Comparison of ENCODE assay signal across 10 cellular contexts in the genomic region with DNA sequence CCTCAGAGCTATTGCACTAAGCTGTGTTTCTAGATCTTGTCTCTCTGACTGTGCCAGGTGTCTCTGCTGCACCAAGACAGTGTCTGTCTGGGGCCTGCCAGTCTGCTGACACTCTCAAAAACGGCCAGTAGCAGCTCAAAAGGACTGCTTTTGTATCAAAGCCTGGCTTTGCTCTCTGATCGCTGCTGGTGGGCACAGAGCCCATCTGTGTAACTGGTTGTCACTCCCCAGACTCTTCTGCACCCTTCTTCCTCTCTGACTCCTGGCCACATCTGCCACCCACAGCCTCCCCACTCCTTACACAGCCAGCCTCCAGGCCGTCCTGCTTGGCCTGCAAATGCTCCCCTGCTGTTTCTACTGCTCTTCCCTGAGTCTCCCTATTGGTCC. TPM values are rescaled to one million over a fixed set of nuclear protein-coding genes. Genes with fewer than 3 reads are reported as not detected.
DNase-seq lines count a peak whose midpoint lies in the region; ATAC-seq, FAIRE-seq and TF ChIP-seq lines count a peak whose summit lies in the region.
"Had no signal": no experiment of that assay in that cellular context is flagged by ENCODE, and none has a peak within 500 bp of the region (broad histone marks: within the 10 kb centered on the region; RNA-seq: fewer than 3 reads in every experiment).

No MANE protein-coding gene starts in this region.

- peaks cover 39% of the 10 kb centered on the region for H3K36me3 Mint-ChIP-seq in activated CD4-positive, alpha-beta T cell treated with anti-CD3 and anti-CD28 coated beads, Interleukin-2, amount 10 ng/mL, durations not matched to agents 24 days and 14 days (ENCODE audit: low read depth)
- peaks cover 5% of the 10 kb centered on the region for H3K36me3 Mint-ChIP-seq in activated naive CD8-positive, alpha-beta T cell

- H3K27me3 Mint-ChIP-seq in activated CD4-positive, alpha-beta T cell treated with anti-CD3 and anti-CD28 coated beads, Interleukin-2, amount 10 ng/mL, durations not matched to agents 24 days and 14 days: no peaks in the 10 kb centered on the region
- no peaks in the 10 kb centered on the region for H3K27me3 Mint-ChIP-seq in activated naive CD8-positive, alpha-beta T cell

- no peaks in the 10 kb centered on the region for H3F3A ChIP-seq in MM.1S (ENCODE audit: insufficient read depth, low read length)

- TF ChIP-seq CTCF in keratinocyte (optimal IDR thresholded peaks at IDR 0.05 in 1 of 3, IDR thresholded peaks at IDR 0.05 in 1 of 3, conservative IDR thresholded peaks at IDR 0.05 in 1 of 3; ENCODE audit: extremely low read depth in 1 of 3, insufficient read depth in 2 of 3, low read length in 3 of 3) (no peak), MM.1S (IDR thresholded peaks at IDR 0.05; ENCODE audit: low read length) (no peak)

- intact Hi-C loops in activated CD4-positive, alpha-beta T cell treated with anti-CD3 and anti-CD28 coated beads, Interleukin-2, amount 10 ng/mL, durations not matched to agents 24 days and 14 days (cut with micrococcal nuclease): no loop called here

- peaks cover 74% of the 10 kb centered on the region for H3K79me2 ChIP-seq in keratinocyte (ENCODE audit: control insufficient read depth, insufficient read depth, low read length)
- peaks cover 88% of the 10 kb centered on the region for H3K79me2 ChIP-seq in MM.1S (ENCODE audit: low read length)

- H3K9me3 Mint-ChIP-seq in activated CD4-positive, alpha-beta T cell treated with anti-CD3 and anti-CD28 coated beads, Interleukin-2, amount 10 ng/mL, durations not matched to agents 24 days and 14 days: no peaks in the 10 kb centered on the region
- H3K9me3 Mint-ChIP-seq in activated naive CD8-positive, alpha-beta T cell (ENCODE audit: low read depth): no peaks in the 10 kb centered on the region

- no peak for DNase-seq in activated CD4-positive, alpha-beta T cell treated with anti-CD3 and anti-CD28 coated beads, Interleukin-2, amount 10 ng/mL, durations not matched to agents 24 days and 14 days
- DNase-seq in activated CD4-positive, alpha-beta T cell treated with anti-CD3 and anti-CD28 coated beads, Interleukin-2, amount 50 U/mL, for 4 hours: no peak
- no peak for DNase-seq in keratinocyte (ENCODE audit: low read depth, low spot score)
- no peak for DNase-seq in MM.1S
- no peak for DNase-seq in G401 (ENCODE audit: low spot score)
- DNase-seq: transverse colon had no signal

- no peak overlapping the region for H3K4me3 ChIP-seq in keratinocyte (ENCODE audit: control insufficient read depth in 2 of 3, extremely low read depth in 1 of 3, insufficient read depth in 2 of 3, low read depth in 1 of 3, low read length in 3 of 3)
- H3K4me3 ChIP-seq in stomach smooth muscle (ENCODE audit: low read length in 2 of 2): no peak overlapping the region
- H3K4me3 ChIP-seq in MM.1S (ENCODE audit: low read length): no peak overlapping the region
- H3K4me3 ChIP-seq: transverse colon had no signal

- H3K9ac ChIP-seq in keratinocyte (ENCODE audit: control insufficient read depth, extremely low read depth, insufficient read depth, low read length) (peak overlapping the region; percentile 45), stomach smooth muscle (ENCODE audit: low read length in 2 of 2) (peak overlapping the region in 1 of 2 donors; percentile 36), MM.1S (ENCODE audit: low read length) (no peak overlapping the region)

- H2AFZ ChIP-seq in keratinocyte (ENCODE audit: control insufficient read depth, low read length) (no peak overlapping the region), MM.1S (ENCODE audit: low read length) (no peak overlapping the region)

- no peak for FAIRE-seq in keratinocyte (lab: Jason Lieb, UNC)
- FAIRE-seq: GM19239 had no signal

- H3K9me3 ChIP-seq in keratinocyte (ENCODE audit: control insufficient read depth, low read depth, low read length) (no peaks in the 10 kb centered on the region), stomach smooth muscle (ENCODE audit: control insufficient read depth in 2 of 2, low read length in 2 of 2) (no peaks in the 10 kb centered on the region), MM.1S (replicated peaks; ENCODE audit: insufficient read depth, low read length) (no peaks in the 10 kb centered on the region)
- H3K9me3 ChIP-seq: transverse colon had no signal

- peaks cover 31% of the 10 kb centered on the region for H3K4me1 Mint-ChIP-seq in activated CD4-positive, alpha-beta T cell treated with anti-CD3 and anti-CD28 coated beads, Interleukin-2, amount 10 ng/mL, durations not matched to agents 24 days and 14 days
- H3K4me1 Mint-ChIP-seq in activated naive CD8-positive, alpha-beta T cell (ENCODE audit: low read depth): peaks cover 64% of the 10 kb centered on the region

- ATAC-seq in GM19397 (IDR thresholded peaks at IDR 0.05; ENCODE audit: unreplicated experiment): no peak

- H4K20me1 ChIP-seq in keratinocyte (ENCODE audit: control insufficient read depth, extremely low read depth, insufficient read depth, low read length) (peaks cover 3% of the 10 kb centered on the region), MM.1S (ENCODE audit: insufficient read depth, low read length) (peaks cover 20% of the 10 kb centered on the region)

- H3K4me1 ChIP-seq in keratinocyte (ENCODE audit: control insufficient read depth, extremely low read depth, insufficient read depth, low read length): peaks cover 50% of the 10 kb centered on the region
- H3K4me1 ChIP-seq in stomach smooth muscle (ENCODE audit: control insufficient read depth, insufficient read depth, low read length): peaks cover 44% of the 10 kb centered on the region
- no peaks in the 10 kb centered on the region for H3K4me1 ChIP-seq in MM.1S (ENCODE audit: low read length)

- H3K27ac ChIP-seq in keratinocyte (ENCODE audit: control insufficient read depth, insufficient read depth, low read length) (peak overlapping the region; percentile 96), stomach smooth muscle (ENCODE audit: low read length) (peak overlapping the region; percentile 76), MM.1S (ENCODE audit: low read length) (no peak overlapping the region)

- H3K27me3 ChIP-seq in keratinocyte (ENCODE audit: control insufficient read depth, extremely low read depth, insufficient read depth, low read length) (no peaks in the 10 kb centered on the region), stomach smooth muscle (ENCODE audit: control insufficient read depth in 1 of 2, insufficient read depth in 2 of 2, low read length in 2 of 2) (no peaks in the 10 kb centered on the region), MM.1S (replicated peaks; ENCODE audit: insufficient read depth, low read length) (no peaks in the 10 kb centered on the region)
- H3K27me3 ChIP-seq: transverse colon had no signal

- peaks cover 11 to 29% of the 10 kb centered on the region in 2 experiments for H3K36me3 ChIP-seq in keratinocyte (ENCODE audit: control insufficient read depth in 2 of 2, extremely low read depth in 1 of 2, insufficient read depth in 2 of 2, low read length in 2 of 2)
- peaks cover 12 to 14% of the 10 kb centered on the region in 2 donors for H3K36me3 ChIP-seq in stomach smooth muscle (ENCODE audit: control insufficient read depth in 2 of 2, insufficient read depth in 2 of 2, low read length in 2 of 2)
- 0 out of 2 replicates have a peak, but pooled peaks cover 4% of the 10 kb centered on the region for H3K36me3 ChIP-seq in MM.1S (replicated peaks; ENCODE audit: insufficient read depth, low read length)

- peak overlapping the region; percentile 51 for H3K27ac Mint-ChIP-seq in activated CD4-positive, alpha-beta T cell treated with anti-CD3 and anti-CD28 coated beads, Interleukin-2, amount 10 ng/mL, durations not matched to agents 24 days and 14 days
- H3K27ac Mint-ChIP-seq in activated naive CD8-positive, alpha-beta T cell: peak overlapping the region; percentile 64

- dilution Hi-C loops in keratinocyte (cut with MboI; ENCODE audit: extremely low pct_ligation_motif_present, low sequenced_read_pairs): no loop called here

- peaks cover 4% of the 10 kb centered on the region for H3K9me1 ChIP-seq in keratinocyte (ENCODE audit: control insufficient read depth, extremely low read depth, insufficient read depth, low read length)

- in situ Hi-C loops in G401 (cut with HindIII; ENCODE audit: low sequenced_read_pairs): no loop called here

- H3K4me2 ChIP-seq in keratinocyte (ENCODE audit: control insufficient read depth, extremely low read depth, insufficient read depth, low read depth, low read length) (peak overlapping the region; percentile 55), MM.1S (ENCODE audit: low read depth, low read length) (no peak overlapping the region)

- H3K9me2 ChIP-seq in MM.1S (replicated peaks; ENCODE audit: insufficient read depth, low read length): no peaks in the 10 kb centered on the region

- H3K4me3 Mint-ChIP-seq in activated CD4-positive, alpha-beta T cell treated with anti-CD3 and anti-CD28 coated beads, Interleukin-2, amount 10 ng/mL, durations not matched to agents 24 days and 14 days: no peak overlapping the region
- H3K4me3 Mint-ChIP-seq in activated naive CD8-positive, alpha-beta T cell: peak overlapping the region; percentile 35

RNA-seq across cellular contexts. Expression of a gene that starts 26.5 kb away (rescaled TPM):
- 113 and 117 TPM in 2 replicates for total RNA-seq in activated CD4-positive, alpha-beta T cell treated with anti-CD3 and anti-CD28 coated beads, Interleukin-2, amount 10 ng/mL, durations not matched to agents 24 days and 14 days
- polyA plus RNA-seq in keratinocyte: 24.9 to 51.4 TPM (median 29.2 TPM) in 3 replicates
- 65.8 TPM for polyA plus RNA-seq in keratinocyte (2011; ENCODE audit: low read depth)
- 22.9 and 50.3 TPM in 2 replicates for polyA plus RNA-seq in keratinocyte (2011; cell fraction: cytosol; rRNA removed)
- polyA plus RNA-seq in keratinocyte (2011; cell fraction: nucleus; rRNA removed): 100 and 122 TPM in 2 replicates
- 47.2 and 78.2 TPM in 2 replicates for polyA plus RNA-seq in keratinocyte (2012; ENCODE audit: low replicate concordance)
- polyA minus RNA-seq in keratinocyte: 63.9 to 128 TPM (median 69.3 TPM) in 3 replicates
- polyA minus RNA-seq in keratinocyte (2011; cell fraction: cytosol; rRNA and poly(A)+ RNA removed): 86.5 TPM
- 121 and 126 TPM in 2 replicates for polyA minus RNA-seq in keratinocyte (2011; cell fraction: nucleus; rRNA and poly(A)+ RNA removed)
- 10.5 and 19.0 TPM in 2 replicates for total RNA-seq in G401 (2014; rRNA removed; shearing (Covaris generic))

RNA-seq across cellular contexts. Expression of a gene that starts 38.3 kb away (rescaled TPM):
- total RNA-seq in activated CD4-positive, alpha-beta T cell treated with anti-CD3 and anti-CD28 coated beads, Interleukin-2, amount 10 ng/mL, durations not matched to agents 24 days and 14 days: 16.9 and 17.7 TPM in 2 replicates
- polyA plus RNA-seq in keratinocyte: 9.3 to 16.6 TPM (median 10.0 TPM) in 3 replicates
- polyA plus RNA-seq in keratinocyte (2011; ENCODE audit: low read depth): 0.97 TPM
- polyA plus RNA-seq in keratinocyte (2011; cell fraction: cytosol; rRNA removed): 6.4 and 7.8 TPM in 2 replicates
- polyA plus RNA-seq in keratinocyte (2011; cell fraction: nucleus; rRNA removed): 20.6 and 24.4 TPM in 2 replicates
- polyA plus RNA-seq in keratinocyte (2012; ENCODE audit: low replicate concordance): 5.7 and 8.2 TPM in 2 replicates
- 12.4 to 25.5 TPM (median 15.5 TPM) in 3 replicates for polyA minus RNA-seq in keratinocyte
- polyA minus RNA-seq in keratinocyte (2011; cell fraction: cytosol; rRNA and poly(A)+ RNA removed): 9.2 TPM
- polyA minus RNA-seq in keratinocyte (2011; cell fraction: nucleus; rRNA and poly(A)+ RNA removed): 9.4 and 16.4 TPM in 2 replicates
- 25.4 and 30.4 TPM in 2 replicates for total RNA-seq in G401 (2014; rRNA removed; shearing (Covaris generic))
